In genomic region chr4:173192375-173193162, GRCh38 we compare ENCODE assay signal across 9 cellular contexts. TPM values are rescaled to one million over a fixed set of nuclear protein-coding genes. Genes with fewer than 3 reads are reported as not detected.
A peak's percentile ranks its signal among the peaks of the same experiment; 100 is the strongest.
DNase-seq lines count a peak whose midpoint lies in the region; ATAC-seq and TF ChIP-seq lines count a peak whose summit lies in the region.
"Had no signal": no experiment of that assay in that cellular context is flagged by ENCODE, and none has a peak within 500 bp of the region (broad histone marks: within the 10 kb centered on the region; RNA-seq: fewer than 3 reads in every experiment).

No MANE protein-coding gene starts in this region.

- no peak overlapping the region for H3K27ac ChIP-seq in SK-N-SH (ENCODE audit: low read depth in 2 of 2, low read length in 1 of 2)
- peak overlapping the region in 1 of 5 donors; percentile 61 for H3K27ac ChIP-seq in stomach
- no peak overlapping the region for H3K27ac ChIP-seq in trophoblast cell (ENCODE audit: low read depth, low read length)

- H3K36me3 Mint-ChIP-seq in activated T-helper 2 cell treated with anti-CD3 and anti-CD28 coated beads, Interferon-gamma antibody, Interleukin-2, Interleukin-4, amounts not matched to agents 10 μg/mL and 5 μg/mL and 100 μg/mL, durations not matched to agents 14 hours and 24 hours and 36 hours (ENCODE audit: low read depth) = peaks cover 3% of the 10 kb centered on the region
- no peaks in the 10 kb centered on the region for H3K36me3 Mint-ChIP-seq in osteocyte (ENCODE audit: unreplicated experiment)

- no peak overlapping the region for H3K14ac ChIP-seq in trophoblast cell (ENCODE audit: low read length)

- no peak overlapping the region for H3K4me3 ChIP-seq in SK-N-SH (ENCODE audit: low read depth in 2 of 2, low read length in 1 of 2)
- H3K4me3 ChIP-seq in HFF-Myc (replicated peaks; ENCODE audit: low read depth, low read length) = no peak overlapping the region
- H3K4me3 ChIP-seq in stomach = no peak overlapping the region
- H3K4me3 ChIP-seq in trophoblast cell (ENCODE audit: low read depth, low read length) = no peak overlapping the region

- H3K79me1 ChIP-seq in trophoblast cell (ENCODE audit: low read length) = no peaks in the 10 kb centered on the region

- peaks cover 9% of the 10 kb centered on the region for H3F3A ChIP-seq in SK-N-SH (replicated peaks; ENCODE audit: insufficient read depth)

- no peaks in the 10 kb centered on the region; the same call in 1 of the 2 replicates for H3K9me2 ChIP-seq in SK-N-SH

- no peak overlapping the region for H4K12ac ChIP-seq in trophoblast cell (ENCODE audit: low read depth, low read length)

- no peak for TF ChIP-seq POLR2A in stomach (IDR thresholded peaks at IDR 0.05)

- no peaks in the 10 kb centered on the region for H3K9me3 Mint-ChIP-seq in activated T-helper 2 cell treated with anti-CD3 and anti-CD28 coated beads, Interferon-gamma antibody, Interleukin-2, Interleukin-4, amounts not matched to agents 10 μg/mL and 5 μg/mL and 100 μg/mL, durations not matched to agents 14 hours and 24 hours and 36 hours
- no peaks in the 10 kb centered on the region for H3K9me3 Mint-ChIP-seq in osteocyte (ENCODE audit: unreplicated experiment)
- H3K9me3 Mint-ChIP-seq: naive thymus-derived CD4-positive, alpha-beta T cell had no signal

- no peaks in the 10 kb centered on the region for H4K20me1 ChIP-seq in SK-N-SH (ENCODE audit: insufficient read depth)

- no peak for ATAC-seq in SK-N-SH treated with all-trans-retinoic acid at 6 μM for 48 hours
- ATAC-seq: naive thymus-derived CD4-positive, alpha-beta T cell had no signal

- no peak overlapping the region for H2AK5ac ChIP-seq in trophoblast cell (ENCODE audit: low read length)

- H3K18ac ChIP-seq in trophoblast cell (ENCODE audit: low read length) = no peak overlapping the region

- H3K36me3 ChIP-seq in SK-N-SH (replicated peaks in 1 of 2; ENCODE audit: control insufficient read depth in 1 of 2, insufficient read depth in 2 of 2, low read length in 1 of 2) = peaks cover 0 to 2% of the 10 kb centered on the region in 2 experiments
- H3K36me3 ChIP-seq in stomach = no peaks in the 10 kb centered on the region
- no peaks in the 10 kb centered on the region for H3K36me3 ChIP-seq in trophoblast cell (ENCODE audit: control insufficient read depth in 1 of 2, insufficient read depth in 2 of 2, low read length in 2 of 2)

- no peak overlapping the region for H3K23ac ChIP-seq in trophoblast cell (ENCODE audit: low read length)

- no peak for DNase-seq in SK-N-SH
- DNase-seq in HFF-Myc (ENCODE audit: extremely low read depth, low read depth) = no peak
- DNase-seq in activated T-helper 2 cell treated with anti-CD3 and anti-CD28 coated beads, Interferon-gamma antibody, Interleukin-2, Interleukin-4, amounts not matched to agents 10 μg/mL and 5 μg/mL and 100 μg/mL, durations not matched to agents 14 hours and 24 hours and 36 hours (ENCODE audit: low spot score) = no peak
- no peak for DNase-seq in osteocyte (ENCODE audit: extremely low spot score, unreplicated experiment)
- no peak for DNase-seq in effector CD8-positive, alpha-beta T cell (lab: John Stamatoyannopoulos, UW)
- DNase-seq in stomach = no peak
- DNase-seq in trophoblast cell = no peak

- CTCF ChIA-PET in SK-N-SH (lab: Yijun Ruan, JAX) = interaction anchor here (1.1 kb wide), 1 partner anchor 30 kb away, joined by 3 read pairs; no protein-coding TSS in a partner anchor

- no peak overlapping the region for H2BK12ac ChIP-seq in trophoblast cell (ENCODE audit: low read length)

- H3K9me3 ChIP-seq in SK-N-SH (no peaks in the 10 kb centered on the region), stomach (no peaks in the 10 kb centered on the region), trophoblast cell (ENCODE audit: insufficient read depth, low read depth, low read length) (no peaks in the 10 kb centered on the region)

- peak overlapping the region; percentile 78 for H3K27ac Mint-ChIP-seq in activated T-helper 2 cell treated with anti-CD3 and anti-CD28 coated beads, Interferon-gamma antibody, Interleukin-2, Interleukin-4, amounts not matched to agents 10 μg/mL and 5 μg/mL and 100 μg/mL, durations not matched to agents 14 hours and 24 hours and 36 hours
- peak overlapping the region; percentile 54 for H3K27ac Mint-ChIP-seq in osteocyte (ENCODE audit: unreplicated experiment)

- H3K4me1 Mint-ChIP-seq in activated T-helper 2 cell treated with anti-CD3 and anti-CD28 coated beads, Interferon-gamma antibody, Interleukin-2, Interleukin-4, amounts not matched to agents 10 μg/mL and 5 μg/mL and 100 μg/mL, durations not matched to agents 14 hours and 24 hours and 36 hours (ENCODE audit: low read depth) = peaks cover 37% of the 10 kb centered on the region
- H3K4me1 Mint-ChIP-seq in osteocyte (ENCODE audit: unreplicated experiment) = peaks cover 65% of the 10 kb centered on the region

- WGBS in SK-N-SH (ENCODE audit: low lambda C conversion rate) = 86% methylated on average over 7 of the region's 7 CpGs
- 68 to 73% (median 71%) methylated on average over 7 of the region's 7 CpGs for WGBS in stomach, 5 donors
- WGBS in trophoblast cell (ENCODE audit: extremely low coverage, insufficient coverage, insufficient read length) = no CpG with 5 or more reads among the region's 7 CpGs

- H2BK5ac ChIP-seq in trophoblast cell (ENCODE audit: low read depth, low read length, poor library complexity) = no peak overlapping the region

- TF ChIP-seq RAD21 in SK-N-SH (IDR thresholded peaks at IDR 0.05; ENCODE audit: low read length) = no peak

- TF ChIP-seq EP300 in SK-N-SH (IDR thresholded peaks at IDR 0.05; ENCODE audit: borderline replicate concordance in 1 of 2, low read depth in 1 of 2, low read length in 1 of 2) = no peak
- TF ChIP-seq EP300 in stomach (IDR thresholded peaks at IDR 0.05) = no peak

- H3K4me3 Mint-ChIP-seq in activated T-helper 2 cell treated with anti-CD3 and anti-CD28 coated beads, Interferon-gamma antibody, Interleukin-2, Interleukin-4, amounts not matched to agents 10 μg/mL and 5 μg/mL and 100 μg/mL, durations not matched to agents 14 hours and 24 hours and 36 hours (ENCODE audit: low read depth) = no peak overlapping the region
- no peak overlapping the region for H3K4me3 Mint-ChIP-seq in osteocyte (ENCODE audit: unreplicated experiment)
- H3K4me3 Mint-ChIP-seq: naive thymus-derived CD4-positive, alpha-beta T cell had no signal

- TF ChIP-seq CTCF in SK-N-SH (IDR thresholded peaks at IDR 0.05) (no peak; the same call in 1 of the 2 replicates), HFF-Myc (IDR thresholded peaks at IDR 0.05; ENCODE audit: low read depth, low read length, missing control alignments) (peak; percentile 19), osteocyte (IDR thresholded peaks at IDR 0.05) (peak; percentile 24), stomach (IDR thresholded peaks at IDR 0.05) (no peak)

- H3K4me2 ChIP-seq in SK-N-SH (no peak overlapping the region), trophoblast cell (ENCODE audit: low read length) (no peak overlapping the region)

- no peak overlapping the region for H3K9ac ChIP-seq in SK-N-SH
- no peak overlapping the region for H3K9ac ChIP-seq in trophoblast cell (ENCODE audit: low read length)

- POLR2A ChIA-PET in SK-N-SH (lab: Yijun Ruan, JAX) = no interaction called here

- intact Hi-C loops in activated T-helper 2 cell treated with anti-CD3 and anti-CD28 coated beads, Interferon-gamma antibody, Interleukin-2, Interleukin-4, amounts not matched to agents 10 μg/mL and 5 μg/mL and 100 μg/mL, durations not matched to agents 14 hours and 24 hours and 36 hours (cut with micrococcal nuclease) = loop anchor here (5.0 kb wide), 1 partner anchor 180 kb away; the partner anchor contains the start of gene SAP30
- intact Hi-C loops in stomach (cut with DNase I; ENCODE audit: low total_unique reads) = no loop called here

- H3K27me3 ChIP-seq in SK-N-SH (ENCODE audit: insufficient read depth) = no peaks in the 10 kb centered on the region
- no peaks in the 10 kb centered on the region for H3K27me3 ChIP-seq in stomach
- H3K27me3 ChIP-seq in trophoblast cell (ENCODE audit: insufficient read depth, low read length) = no peaks in the 10 kb centered on the region

- H3K79me2 ChIP-seq in SK-N-SH (ENCODE audit: insufficient read depth) (peaks cover 29% of the 10 kb centered on the region), trophoblast cell (ENCODE audit: control insufficient read depth, insufficient read depth, low read length, poor library complexity) (no peaks in the 10 kb centered on the region)

- H2BK120ac ChIP-seq in trophoblast cell (ENCODE audit: insufficient read depth, low read length, poor library complexity) = no peak overlapping the region

- no peak overlapping the region for H3K4ac ChIP-seq in trophoblast cell (ENCODE audit: low read depth, low read length)

- no peak overlapping the region for H4K8ac ChIP-seq in trophoblast cell (ENCODE audit: low read depth, low read length)

- H3K4me1 ChIP-seq in SK-N-SH (ENCODE audit: control insufficient read depth in 1 of 2, insufficient read depth in 2 of 2, low read depth in 1 of 2, low read length in 1 of 2) (peaks cover 0 to 16% of the 10 kb centered on the region in 2 experiments; a peak in 2 of 4 replicates), stomach (peaks cover 5 to 66% (median 36%) of the 10 kb centered on the region in 4 donors), trophoblast cell (ENCODE audit: control insufficient read depth in 1 of 2, insufficient read depth in 2 of 2, low read length in 2 of 2) (peaks cover 0 to 3% of the 10 kb centered on the region in 2 experiments)

- H2AFZ ChIP-seq in SK-N-SH (ENCODE audit: low read depth) (no peak overlapping the region), trophoblast cell (ENCODE audit: insufficient read depth, low read length, poor library complexity) (no peak overlapping the region)

- no peak overlapping the region for H4K91ac ChIP-seq in trophoblast cell (ENCODE audit: low read depth, low read length)

- no peaks in the 10 kb centered on the region for H3K27me3 Mint-ChIP-seq in activated T-helper 2 cell treated with anti-CD3 and anti-CD28 coated beads, Interferon-gamma antibody, Interleukin-2, Interleukin-4, amounts not matched to agents 10 μg/mL and 5 μg/mL and 100 μg/mL, durations not matched to agents 14 hours and 24 hours and 36 hours (ENCODE audit: low read depth)
- no peaks in the 10 kb centered on the region for H3K27me3 Mint-ChIP-seq in osteocyte (ENCODE audit: unreplicated experiment)
- H3K27me3 Mint-ChIP-seq: naive thymus-derived CD4-positive, alpha-beta T cell had no signal

TF ChIP-seq in SK-N-SH, 30 proteins besides CTCF, POLR2A, EP300 and RAD21 (continues in another document):
- TF ChIP-seq SIN3A (IDR thresholded peaks at IDR 0.05; ENCODE audit: borderline replicate concordance, low read depth, low read length) = no peak

TF ChIP-seq in SK-N-SH treated with all-trans-retinoic acid at 6 μM for 48 hours, 23 proteins besides CTCF, POLR2A, EP300 and RAD21 (continues in another document):
- TF ChIP-seq TOX (CRISPR knock-in tag; IDR thresholded peaks at IDR 0.05; ENCODE audit: borderline replicate concordance) = no peak

RNA-seq across cellular contexts. Expression of gene GALNT7, which starts 24.0 kb away (rescaled TPM):
- 14.8 and 20.0 TPM in 2 replicates for polyA plus RNA-seq in SK-N-SH (2012; rRNA removed)
- 22.1 and 24.6 TPM in 2 replicates for polyA plus RNA-seq in SK-N-SH (2012; cell fraction: cytosol; rRNA removed)
- 9.7 and 28.0 TPM in 2 replicates for polyA plus RNA-seq in SK-N-SH (2012; cell fraction: nucleus; rRNA removed)
- total RNA-seq in activated T-helper 2 cell treated with anti-CD3 and anti-CD28 coated beads, Interferon-gamma antibody, Interleukin-2, Interleukin-4, amounts not matched to agents 10 μg/mL and 5 μg/mL and 100 μg/mL, durations not matched to agents 14 hours and 24 hours and 36 hours = 28.9 and 33.1 TPM in 2 replicates
- 35.0 and 38.5 TPM in 2 replicates for total RNA-seq in osteocyte
- total RNA-seq in stomach = 10 to 100 TPM; 22.8 to 94.5 (median 64.9) TPM
- polyA plus RNA-seq in stomach = 10 to 100 TPM; 10.7 to 17.8 (median 15.8) TPM
- 21.4 and 21.7 TPM in 2 replicates for polyA plus RNA-seq in trophoblast cell (2013)

Comparison
In these comparisons a context has a peak if more than half of its experiments do, and no peak if none do; other contexts are left out.
1. CTCF ChIP-seq: peak in HFF-Myc (single experiment) and osteocyte (single experiment); none in SK-N-SH (single experiment) and stomach (0 of 7).